Comparison of ENCODE assay signal across 21 cellular contexts in genomic region chr10:110898391-110898790, GRCh38. TPM values are rescaled to one million over a fixed set of nuclear protein-coding genes. Genes with fewer than 3 reads are reported as not detected.
A peak's percentile ranks its signal among the peaks of the same experiment; 100 is the strongest.
DNase-seq lines count a peak whose midpoint lies in the region; ATAC-seq and TF ChIP-seq lines count a peak whose summit lies in the region.
"Had no signal": no experiment of that assay in that cellular context is flagged by ENCODE, and none has a peak within 500 bp of the region (broad histone marks: within the 10 kb centered on the region; RNA-seq: fewer than 3 reads in every experiment).

No MANE protein-coding gene starts in this region.

- POLR2A ChIA-PET in OCI-LY7 (lab: Charles Lee), result interaction anchor here (0.6 to 3.1 kb wide), 13 partner anchors 11 to 690 kb away, joined by 3 to 19 read pairs (median 4); no protein-coding TSS in a partner anchor

- H3K79me2 ChIP-seq in OCI-LY7 (ENCODE audit: insufficient read depth, low read depth, low read length), result peaks cover 4% of the 10 kb centered on the region; the same call in 1 of the 2 replicates

- H3K4me1 Mint-ChIP-seq in activated T-cell treated with anti-CD3 and anti-CD28 coated beads, Interleukin-2, amount 50 U/mL, for 24 hours (ENCODE audit: low read depth), result peaks cover 68% of the 10 kb centered on the region
- H3K4me1 Mint-ChIP-seq: WTC11 had no signal

- H3K4me3 ChIP-seq in OCI-LY7 (ENCODE audit: low read depth, low read length, poor library complexity, severe bottlenecking), result no peak overlapping the region
- H3K4me3 ChIP-seq: BLaER1 treated with 17β-estradiol and CSF1 and Interleukin-3, amounts not matched to agents 10 nM and 100 nM had no signal

- intact Hi-C loops in OCI-LY7 (cut with micrococcal nuclease; ENCODE audit: unreplicated experiment), result loop anchor here (10.0 kb wide), 2 partner anchors 196 to 436 kb away; no protein-coding TSS in a partner anchor

- no peaks in the 10 kb centered on the region for H3K9me3 ChIP-seq in OCI-LY7 (ENCODE audit: low read length)
- H3K9me3 ChIP-seq: BLaER1 treated with 17β-estradiol and CSF1 and Interleukin-3, amounts not matched to agents 10 nM and 100 nM had no signal

- peaks cover 9% of the 10 kb centered on the region for H3K4me1 ChIP-seq in OCI-LY7 (ENCODE audit: insufficient read depth, low read length, poor library complexity, severe bottlenecking)
- H3K4me1 ChIP-seq in foreskin keratinocyte, result peaks cover 21% of the 10 kb centered on the region

- no peaks in the 10 kb centered on the region for H4K20me1 ChIP-seq in OCI-LY7 (ENCODE audit: insufficient read depth, low read length)

- no peak for DNase-seq in activated T-cell treated with anti-CD3 and anti-CD28 coated beads, Interleukin-2, amount 50 U/mL, for 24 hours
- DNase-seq in activated T-cell treated with anti-CD3 and anti-CD28 coated beads, Interleukin-2, amount 50 U/mL, for 48 hours, result no peak
- DNase-seq in OCI-LY7 (ENCODE audit: low spot score) (no peak), foreskin keratinocyte (no peak), SK-N-DZ (ENCODE audit: low spot score) (no peak)
- DNase-seq: anterior cingulate cortex; effector memory CD4-positive, alpha-beta T cell; kidney; naive B cell; NCI-H1092; NCI-H2081 treated with DMSO at 0.1 percent for 48 hours; NCI-H510A treated with DMSO at 0.1 percent for 48 hours; right cardiac atrium; Right ventricle myocardium superior; stimulated activated naive CD8-positive, alpha-beta T cell treated with anti-CD3 and anti-CD28 coated beads, Interleukin-15, amount 100 ng/mL, for 72 hours had no signal

- H3K27me3 ChIP-seq in foreskin keratinocyte, result no peaks in the 10 kb centered on the region
- H3K27me3 ChIP-seq: BLaER1 treated with 17β-estradiol and CSF1 and Interleukin-3, amounts not matched to agents 10 nM and 100 nM had no signal

- CTCF ChIA-PET in OCI-LY7 (lab: Charles Lee; ENCODE audit: unreplicated experiment), result no interaction called here

- BruUV-seq in OCI-LY7 (replicated peaks; lab: Mats Ljungman, UMichigan), result TSS peak; percentile 85

- H3K4me3 Mint-ChIP-seq in activated T-cell treated with anti-CD3 and anti-CD28 coated beads, Interleukin-2, amount 50 U/mL, for 24 hours, result no peak overlapping the region
- H3K4me3 Mint-ChIP-seq: naive B cell; stimulated activated naive CD8-positive, alpha-beta T cell treated with anti-CD3 and anti-CD28 coated beads, Interleukin-15, amount 100 ng/mL, for 72 hours; T-helper 1 cell treated with Interleukin-12 subunit alpha and Interleukin-12 subunit beta and Interleukin-4 antibody, amounts not matched to agents 30 μg/mL and 1 μg/mL, for 36 hours; type B pancreatic cell; WTC11 had no signal

- no peak overlapping the region for H2AFZ ChIP-seq in OCI-LY7 (ENCODE audit: low read length)

- H3K36me3 Mint-ChIP-seq in activated T-cell treated with anti-CD3 and anti-CD28 coated beads, Interleukin-2, amount 50 U/mL, for 24 hours (ENCODE audit: low read depth), result peaks cover 73% of the 10 kb centered on the region

- H3K27me3 Mint-ChIP-seq in activated T-cell treated with anti-CD3 and anti-CD28 coated beads, Interleukin-2, amount 50 U/mL, for 24 hours, result no peaks in the 10 kb centered on the region
- H3K27me3 Mint-ChIP-seq: naive B cell; stimulated activated naive CD8-positive, alpha-beta T cell treated with anti-CD3 and anti-CD28 coated beads, Interleukin-15, amount 100 ng/mL, for 72 hours; type B pancreatic cell had no signal

- H3K9me3 Mint-ChIP-seq in activated T-cell treated with anti-CD3 and anti-CD28 coated beads, Interleukin-2, amount 50 U/mL, for 24 hours, result no peaks in the 10 kb centered on the region
- H3K9me3 Mint-ChIP-seq: naive B cell; stimulated activated naive CD8-positive, alpha-beta T cell treated with anti-CD3 and anti-CD28 coated beads, Interleukin-15, amount 100 ng/mL, for 72 hours; T-helper 1 cell treated with Interleukin-12 subunit alpha and Interleukin-12 subunit beta and Interleukin-4 antibody, amounts not matched to agents 30 μg/mL and 1 μg/mL, for 36 hours; type B pancreatic cell; WTC11 had no signal

- peaks cover 85% of the 10 kb centered on the region for H3K36me3 ChIP-seq in OCI-LY7 (ENCODE audit: insufficient read depth, low read length)

- H3K9me2 ChIP-seq in OCI-LY7 (ENCODE audit: insufficient read depth, low read length), result no peaks in the 10 kb centered on the region

- peak overlapping the region; percentile 71 for H3K27ac Mint-ChIP-seq in activated T-cell treated with anti-CD3 and anti-CD28 coated beads, Interleukin-2, amount 50 U/mL, for 24 hours
- H3K27ac Mint-ChIP-seq: T-helper 1 cell treated with Interleukin-12 subunit alpha and Interleukin-12 subunit beta and Interleukin-4 antibody, amounts not matched to agents 30 μg/mL and 1 μg/mL, for 36 hours; type B pancreatic cell; WTC11 had no signal

- TF ChIP-seq CTCF in OCI-LY7 (conservative IDR thresholded peaks at IDR 0.05; ENCODE audit: low read length), result no peak
- TF ChIP-seq CTCF in foreskin keratinocyte (conservative IDR thresholded peaks at IDR 0.05), result no peak

- H3K27ac ChIP-seq in OCI-LY7 (ENCODE audit: low read depth, low read length, poor library complexity, severe bottlenecking) (no peak overlapping the region), foreskin keratinocyte (no peak overlapping the region)
- H3K27ac ChIP-seq: BLaER1 treated with 17β-estradiol and CSF1 and Interleukin-3, amounts not matched to agents 10 nM and 100 nM had no signal

- no peak overlapping the region for H3K4me2 ChIP-seq in OCI-LY7 (ENCODE audit: low read length)
- H3K4me2 ChIP-seq: BLaER1 treated with 17β-estradiol and CSF1 and Interleukin-3, amounts not matched to agents 10 nM and 100 nM; KMS-11 had no signal

- ATAC-seq in foreskin keratinocyte (peak; percentile 36), GM18498 (IDR thresholded peaks at IDR 0.05; ENCODE audit: unreplicated experiment) (no peak)
- ATAC-seq: right cardiac atrium; stimulated activated naive CD8-positive, alpha-beta T cell treated with anti-CD3 and anti-CD28 coated beads, Interleukin-15, amount 100 ng/mL, for 72 hours; WTC11 had no signal

RNA-seq across cellular contexts. Expression of gene BBIP1, which starts 20.6 kb away (rescaled TPM):
- 8.9 and 34.4 TPM in 2 replicates for total RNA-seq in OCI-LY7 (2014; rRNA removed; shearing (Covaris generic))
- total RNA-seq in OCI-LY7 (2022) (32.4 and 34.8 TPM in 2 replicates), foreskin keratinocyte (20.7 and 22.5 TPM in 2 replicates)
- 22.8 and 23.5 TPM in 2 replicates for polyA plus RNA-seq in foreskin keratinocyte
- 48.6 and 48.7 TPM in 2 replicates for polyA plus RNA-seq in SK-N-DZ (2014; cell fraction: cytosol; rRNA removed)
- polyA plus RNA-seq in SK-N-DZ (2014; cell fraction: nucleus; rRNA removed), result 57.3 and 69.6 TPM in 2 replicates

RNA-seq across cellular contexts. Expression of gene SHOC2, which starts 21.0 kb away (rescaled TPM):
- 46.7 and 54.1 TPM in 2 replicates for total RNA-seq in OCI-LY7 (2014; rRNA removed; shearing (Covaris generic))
- total RNA-seq in OCI-LY7 (2022) (92.2 and 109 TPM in 2 replicates), foreskin keratinocyte (29.0 and 30.5 TPM in 2 replicates)
- polyA plus RNA-seq in foreskin keratinocyte, result 9.4 and 10.9 TPM in 2 replicates
- polyA plus RNA-seq in SK-N-DZ (2014; cell fraction: cytosol; rRNA removed), result 13.3 and 22.3 TPM in 2 replicates
- polyA plus RNA-seq in SK-N-DZ (2014; cell fraction: nucleus; rRNA removed), result 10.2 and 10.6 TPM in 2 replicates

RNA-seq across cellular contexts. Expression of gene PDCD4, which starts 26.7 kb away (rescaled TPM):
- 59.0 and 70.6 TPM in 2 replicates for total RNA-seq in OCI-LY7 (2014; rRNA removed; shearing (Covaris generic))
- total RNA-seq in OCI-LY7 (2022), result 116 and 131 TPM in 2 replicates
- 48.2 and 59.2 TPM in 2 replicates for total RNA-seq in foreskin keratinocyte
- 39.8 and 43.8 TPM in 2 replicates for polyA plus RNA-seq in foreskin keratinocyte
- polyA plus RNA-seq in SK-N-DZ (2014; cell fraction: cytosol; rRNA removed), result 30.0 and 43.5 TPM in 2 replicates
- 42.9 and 57.8 TPM in 2 replicates for polyA plus RNA-seq in SK-N-DZ (2014; cell fraction: nucleus; rRNA removed)
